In genomic region chr12:46983393-46983793, GRCh38 we compare ENCODE assay signal across 12 cellular contexts.
DNase-seq lines count a peak whose midpoint lies in the region; ATAC-seq, FAIRE-seq and TF ChIP-seq lines count a peak whose summit lies in the region.
"Had no signal": no experiment of that assay in that cellular context is flagged by ENCODE, and none has a peak within 500 bp of the region (broad histone marks: within the 10 kb centered on the region; RNA-seq: fewer than 3 reads in every experiment).

No MANE protein-coding gene starts in this region.

- no peak overlapping the region for H2BK120ac ChIP-seq in neuronal stem cell (ENCODE audit: low read depth, low read length)

- H2BK15ac ChIP-seq in neuronal stem cell (ENCODE audit: low read length): no peak overlapping the region

- no peaks in the 10 kb centered on the region for H3K36me3 ChIP-seq in MM.1S (replicated peaks; ENCODE audit: insufficient read depth, low read length)
- no peaks in the 10 kb centered on the region for H3K36me3 ChIP-seq in neuronal stem cell (replicated peaks in 1 of 2; ENCODE audit: control insufficient read depth in 2 of 2, insufficient read depth in 2 of 2, low read length in 2 of 2)
- H3K36me3 ChIP-seq: MG63, sigmoid colon had no signal

- H3K79me2 ChIP-seq in MM.1S (ENCODE audit: low read length): no peaks in the 10 kb centered on the region

- no peak overlapping the region for H2BK12ac ChIP-seq in neuronal stem cell (ENCODE audit: low read length)

- no peak overlapping the region for H3K4me2 ChIP-seq in MM.1S (ENCODE audit: low read depth, low read length)
- H3K4me2 ChIP-seq in neuronal stem cell (ENCODE audit: insufficient read depth, low read length, poor library complexity, severe bottlenecking): no peak overlapping the region

- H3K4me3 ChIP-seq in MM.1S (ENCODE audit: low read length) (no peak overlapping the region), neuronal stem cell (ENCODE audit: low read length in 2 of 2) (no peak overlapping the region)
- H3K4me3 ChIP-seq: MG63, sigmoid colon had no signal

- DNase-seq in H54 (ENCODE audit: insufficient read length, low spot score) (no peak), MM.1S (no peak), epithelial cell of prostate (ENCODE audit: low read depth, low spot score) (peak; percentile 8), neuronal stem cell (ENCODE audit: low spot score) (no peak), NCI-H748 (lab: John Stamatoyannopoulos, UW; ENCODE audit: unreplicated experiment) (no peak)
- DNase-seq: NCI-H187, sigmoid colon had no signal

- H2AFZ ChIP-seq in MM.1S (ENCODE audit: low read length) (peak overlapping the region; percentile 57), neuronal stem cell (ENCODE audit: low read length) (no peak overlapping the region)

- no peaks in the 10 kb centered on the region for H3K9me3 ChIP-seq in MM.1S (replicated peaks; ENCODE audit: insufficient read depth, low read length)
- H3K9me3 ChIP-seq in neuronal stem cell (replicated peaks in 1 of 2; ENCODE audit: control insufficient read depth in 2 of 2, insufficient read depth in 1 of 2, low read depth in 1 of 2, low read length in 2 of 2): no peaks in the 10 kb centered on the region
- H3K9me3 ChIP-seq: MG63, sigmoid colon had no signal

- H3K9ac ChIP-seq in MM.1S (ENCODE audit: low read length) (no peak overlapping the region), neuronal stem cell (ENCODE audit: low read depth, low read length, poor library complexity) (no peak overlapping the region)

- H4K91ac ChIP-seq in neuronal stem cell (ENCODE audit: low read depth, low read length, poor library complexity): no peak overlapping the region

- ATAC-seq in GM18511 (IDR thresholded peaks at IDR 0.05; ENCODE audit: unreplicated experiment): no peak
- ATAC-seq in GM18502 (IDR thresholded peaks at IDR 0.05; ENCODE audit: poor library complexity, unreplicated experiment): no peak

- no peaks in the 10 kb centered on the region for H4K20me1 ChIP-seq in MM.1S (ENCODE audit: insufficient read depth, low read length)

- no peaks in the 10 kb centered on the region for H3K9me2 ChIP-seq in MM.1S (replicated peaks; ENCODE audit: insufficient read depth, low read length)

- no CpG with 5 or more reads among the region's 2 CpGs for WGBS in neuronal stem cell (ENCODE audit: extremely low coverage in 2 of 2, insufficient read length in 2 of 2, insufficient replicate concordance in 1 of 2), 2 donors

- H3K14ac ChIP-seq in neuronal stem cell (ENCODE audit: low read length): no peak overlapping the region

- H4K8ac ChIP-seq in neuronal stem cell (ENCODE audit: low read depth, low read length): no peak overlapping the region

- no peaks in the 10 kb centered on the region for H3K4me1 ChIP-seq in MM.1S (ENCODE audit: low read length)
- peaks cover 0 to 5% of the 10 kb centered on the region in 2 donors for H3K4me1 ChIP-seq in neuronal stem cell (ENCODE audit: control insufficient read depth in 2 of 2, insufficient read depth in 1 of 2, low read depth in 1 of 2, low read length in 2 of 2)
- H3K4me1 ChIP-seq: sigmoid colon had no signal

- H3K4ac ChIP-seq in neuronal stem cell (ENCODE audit: low read length): no peak overlapping the region

- no peak overlapping the region for H3K23ac ChIP-seq in neuronal stem cell (ENCODE audit: low read depth, low read length, poor library complexity)

- no peaks in the 10 kb centered on the region for H3F3A ChIP-seq in MM.1S (ENCODE audit: insufficient read depth, low read length)

- H2AK5ac ChIP-seq in neuronal stem cell (ENCODE audit: low read depth, low read length): peak overlapping the region; percentile 35

- H3K18ac ChIP-seq in neuronal stem cell (ENCODE audit: low read length): peak overlapping the region; percentile 1

- H3K27me3 ChIP-seq in MM.1S (replicated peaks; ENCODE audit: insufficient read depth, low read length) (no peaks in the 10 kb centered on the region), neuronal stem cell (ENCODE audit: control insufficient read depth in 3 of 3, insufficient read depth in 3 of 3, low read depth in 1 of 3, low read length in 3 of 3) (no peaks in the 10 kb centered on the region)
- H3K27me3 ChIP-seq: MG63, sigmoid colon had no signal

- H3K27ac ChIP-seq in MM.1S (ENCODE audit: low read length) (no peak overlapping the region), epithelial cell of prostate (peak overlapping the region; percentile 47), neuronal stem cell (replicated peaks; ENCODE audit: low read length) (no peak overlapping the region)
- H3K27ac ChIP-seq: sigmoid colon had no signal

- FAIRE-seq in H54 (lab: Jason Lieb, UNC): peak; percentile 53
- FAIRE-seq: colon, frontal cortex had no signal

- no peaks in the 10 kb centered on the region for H3K79me1 ChIP-seq in neuronal stem cell (ENCODE audit: low read depth, low read length)

- H2BK5ac ChIP-seq in neuronal stem cell (ENCODE audit: low read length): no peak overlapping the region

- no peak for TF ChIP-seq POLR2A in H54 (IDR thresholded peaks at IDR 0.05; ENCODE audit: low read depth, low read length)

- no peak for TF ChIP-seq CTCF in MM.1S (IDR thresholded peaks at IDR 0.05; ENCODE audit: low read length)
